In genomic region chr12:106584104-106585064, GRCh38 we compare ENCODE assay signal across 13 cellular contexts. TPM values are rescaled to one million over a fixed set of nuclear protein-coding genes. Genes with fewer than 3 reads are reported as not detected.
DNase-seq lines count a peak whose midpoint lies in the region; ATAC-seq, FAIRE-seq and TF ChIP-seq lines count a peak whose summit lies in the region.
"Had no signal": no experiment of that assay in that cellular context is flagged by ENCODE, and none has a peak within 500 bp of the region (broad histone marks: within the 10 kb centered on the region; RNA-seq: fewer than 3 reads in every experiment).

No MANE protein-coding gene starts in this region.

- H3K23ac ChIP-seq in mesendoderm (ENCODE audit: low read length) = no peak overlapping the region

- no peak overlapping the region for H3K27ac ChIP-seq in CD4-positive, alpha-beta T cell (ENCODE audit: low read depth, low read length)
- H3K27ac ChIP-seq in mesendoderm (ENCODE audit: low read depth, low read length) (no peak overlapping the region), pancreas (no peak overlapping the region)
- H3K27ac ChIP-seq: adrenal gland, vagina had no signal

- POLR2A ChIA-PET in CD4-positive, alpha-beta T cell (lab: Charles Lee) = no interaction called here

- no peak for ATAC-seq in CD4-positive, alpha-beta T cell (ENCODE audit: poor library complexity)
- ATAC-seq in pancreas (no peak), HG02610 (IDR thresholded peaks at IDR 0.05; ENCODE audit: unreplicated experiment) (no peak)

- peak overlapping the region; percentile 98 for H3K4me2 ChIP-seq in mesendoderm (ENCODE audit: low read length)

- peaks cover 41% of the 10 kb centered on the region for H3K4me1 Mint-ChIP-seq in CD4-positive, alpha-beta T cell (ENCODE audit: low read depth)
- H3K4me1 Mint-ChIP-seq in activated naive CD8-positive, alpha-beta T cell treated with anti-CD3 and anti-CD28 coated beads for 36 hours = peaks cover 30% of the 10 kb centered on the region

- H3K36me3 ChIP-seq in mesendoderm (ENCODE audit: control insufficient read depth, insufficient read depth, low read length) (no peaks in the 10 kb centered on the region), pancreas (no peaks in the 10 kb centered on the region)
- H3K36me3 ChIP-seq: adrenal gland, vagina had no signal

- H3K18ac ChIP-seq in mesendoderm (ENCODE audit: low read length) = no peak overlapping the region

- H2BK120ac ChIP-seq in mesendoderm (ENCODE audit: low read depth, low read length) = no peak overlapping the region

- peaks cover 78% of the 10 kb centered on the region for H3K27me3 Mint-ChIP-seq in CD4-positive, alpha-beta T cell
- H3K27me3 Mint-ChIP-seq in activated naive CD8-positive, alpha-beta T cell treated with anti-CD3 and anti-CD28 coated beads for 36 hours = peaks cover 95% of the 10 kb centered on the region

- peak overlapping the region; percentile 42 for H3K4me3 Mint-ChIP-seq in CD4-positive, alpha-beta T cell
- peak overlapping the region; percentile 69 for H3K4me3 Mint-ChIP-seq in activated naive CD8-positive, alpha-beta T cell treated with anti-CD3 and anti-CD28 coated beads for 36 hours

- WGBS in mesendoderm (ENCODE audit: extremely low coverage, insufficient coverage, low lambda C conversion rate) = no CpG with 5 or more reads among the region's 41 CpGs
- WGBS in pancreas, 2 donors = 16 to 26% methylated on average over 41 of the region's 41 CpGs

- no peak overlapping the region for H2BK15ac ChIP-seq in mesendoderm (replicated peaks; ENCODE audit: low read depth)

- no peaks in the 10 kb centered on the region for H3K36me3 Mint-ChIP-seq in CD4-positive, alpha-beta T cell (ENCODE audit: low read depth)
- H3K36me3 Mint-ChIP-seq in activated naive CD8-positive, alpha-beta T cell treated with anti-CD3 and anti-CD28 coated beads for 36 hours = no peaks in the 10 kb centered on the region

- no peak overlapping the region for H3K4me3 ChIP-seq in mesendoderm (ENCODE audit: low read length)
- H3K4me3 ChIP-seq in pancreas = peak overlapping the region in 1 of 4 donors; percentile 20

- no peak overlapping the region for H2AK5ac ChIP-seq in mesendoderm (ENCODE audit: low read length)

- no peak for DNase-seq in CD4-positive, alpha-beta T cell
- DNase-seq in GM12891 (ENCODE audit: insufficient read length, low spot score) = peak; percentile 11
- DNase-seq in activated naive CD8-positive, alpha-beta T cell treated with anti-CD3 and anti-CD28 coated beads for 36 hours = no peak
- DNase-seq in mesendoderm = peak; percentile 68
- no peak for DNase-seq in pancreas
- no peak for DNase-seq in NCI-H128 (lab: John Stamatoyannopoulos, UW; ENCODE audit: unreplicated experiment)
- no peak for DNase-seq in GOT3 (lab: John Stamatoyannopoulos, UW)
- DNase-seq: adrenal gland; DND-41; NCI-H510A treated with DMSO at 0.1 percent for 48 hours; stimulated activated CD4-positive, alpha-beta T cell treated with anti-CD3 and anti-CD28 coated beads, Interleukin-4, amount 100 ng/mL, for 4 hours had no signal

- no peak for TF ChIP-seq POLR2A in GM12891 (IDR thresholded peaks at IDR 0.05; ENCODE audit: low read depth, low read length)

- TF ChIP-seq CTCF in CD4-positive, alpha-beta T cell (IDR thresholded peaks at IDR 0.05) = no peak
- no peak for TF ChIP-seq CTCF in pancreas (IDR thresholded peaks at IDR 0.05)

- no peaks in the 10 kb centered on the region for H3K9me3 Mint-ChIP-seq in CD4-positive, alpha-beta T cell
- no peaks in the 10 kb centered on the region for H3K9me3 Mint-ChIP-seq in activated naive CD8-positive, alpha-beta T cell treated with anti-CD3 and anti-CD28 coated beads for 36 hours

- no peaks in the 10 kb centered on the region for H3K4me1 ChIP-seq in mesendoderm (ENCODE audit: control insufficient read depth, low read depth, low read length)
- H3K4me1 ChIP-seq in pancreas = peaks cover 0 to 15% (median 10%) of the 10 kb centered on the region in 3 donors

- no peak overlapping the region for H3K27ac Mint-ChIP-seq in CD4-positive, alpha-beta T cell
- H3K27ac Mint-ChIP-seq in activated naive CD8-positive, alpha-beta T cell treated with anti-CD3 and anti-CD28 coated beads for 36 hours = no peak overlapping the region

- H2BK5ac ChIP-seq in mesendoderm (ENCODE audit: low read length) = no peak overlapping the region

- H3K79me2 ChIP-seq in mesendoderm (ENCODE audit: control insufficient read depth, insufficient read depth, low read length) = no peaks in the 10 kb centered on the region

- CTCF ChIA-PET in CD4-positive, alpha-beta T cell (lab: Charles Lee) = no interaction called here

- no peak overlapping the region for H3K9ac ChIP-seq in mesendoderm (ENCODE audit: low read length)

- no peaks in the 10 kb centered on the region for H3K79me1 ChIP-seq in mesendoderm (ENCODE audit: low read length)

- intact Hi-C loops in CD4-positive, alpha-beta T cell (cut with DNase I, micrococcal nuclease) = no loop called here
- intact Hi-C loops in pancreas (cut with DNase I) = no loop called here

- H3K27me3 ChIP-seq in CD4-positive, alpha-beta T cell (ENCODE audit: control insufficient read depth, insufficient read depth, low read length) = peaks cover 97% of the 10 kb centered on the region
- H3K27me3 ChIP-seq in mesendoderm (ENCODE audit: insufficient read depth, low read length, poor library complexity) (peaks cover 69% of the 10 kb centered on the region), pancreas (peaks cover 0 to 53% (median 11%) of the 10 kb centered on the region in 4 donors)

- FAIRE-seq in GM12891 (lab: Jason Lieb, UNC) (no peak), pancreas (lab: Jason Lieb, UNC) (no peak)

- no peak overlapping the region for H3K56ac ChIP-seq in mesendoderm (ENCODE audit: low read length)

- no peak overlapping the region for H3K4ac ChIP-seq in mesendoderm (ENCODE audit: low read depth, low read length)

- no peak overlapping the region for H4K5ac ChIP-seq in mesendoderm (ENCODE audit: low read length)

- H3K9me3 ChIP-seq in CD4-positive, alpha-beta T cell (ENCODE audit: control insufficient read depth, low read length) = no peaks in the 10 kb centered on the region
- H3K9me3 ChIP-seq in pancreas = no peaks in the 10 kb centered on the region
- H3K9me3 ChIP-seq: adrenal gland, vagina had no signal

- no peak overlapping the region for H4K8ac ChIP-seq in mesendoderm (ENCODE audit: low read depth, low read length)

TF ChIP-seq in GM12891, 5 proteins besides CTCF, POLR2A, EP300 and RAD21:
- no peak for TF ChIP-seq SPI1 (IDR thresholded peaks at IDR 0.05; ENCODE audit: low read depth, low read length)
- TF ChIP-seq POLR2AphosphoS5 (IDR thresholded peaks at IDR 0.05; ENCODE audit: low read depth, low read length) = no peak
- TF ChIP-seq TAF1 (IDR thresholded peaks at IDR 0.05; ENCODE audit: low read depth, low read length) = no peak
- TF ChIP-seq POU2F2 (IDR thresholded peaks at IDR 0.05; ENCODE audit: low read depth, low read length) = no peak
- no peak for TF ChIP-seq PAX5 (IDR thresholded peaks at IDR 0.05; ENCODE audit: insufficient read depth, low read length, severe bottlenecking)

RNA-seq across cellular contexts. Expression of gene RFX4, which starts 1.6 kb away (rescaled TPM):
- not detected for total RNA-seq in CD4-positive, alpha-beta T cell
- polyA plus RNA-seq in GM12891 (2012; ENCODE audit: low read depth, missing spikeins) = not detected
- not detected for total RNA-seq in activated naive CD8-positive, alpha-beta T cell treated with anti-CD3 and anti-CD28 coated beads for 36 hours
- 0.07 TPM for polyA plus RNA-seq in mesendoderm (2013, experiment 1 of 2)
- 0.06 TPM for polyA plus RNA-seq in mesendoderm (2013, experiment 2 of 2)
- total RNA-seq in pancreas = under 1 TPM in 5 of 6 donors, not detected in 1; 0.06 to 0.51 (median 0.12) TPM
- under 1 TPM; 0.05 to 0.08 TPM for polyA plus RNA-seq in pancreas
- total RNA-seq: adrenal gland, vagina had no signal

Comparison
In these comparisons a context has a peak if more than half of its experiments do, and no peak if none do; other contexts are left out.
1. DNase-seq: peak in GM12891 (single experiment) and mesendoderm (single experiment); none in CD4-positive, alpha-beta T cell (0 of 10), activated naive CD8-positive, alpha-beta T cell treated with anti-CD3 and anti-CD28 coated beads for 36 hours (single experiment), pancreas (0 of 6), NCI-H128 (single experiment) and GOT3 (single experiment).